In genomic region chr1:71002706-71003105, GRCh38 we compare ENCODE assay signal across 11 cellular contexts.
"Had no signal": no experiment of that assay in that cellular context is flagged by ENCODE, and none has a peak within 500 bp of the region (broad histone marks: within the 10 kb centered on the region; RNA-seq: fewer than 3 reads in every experiment).

No MANE protein-coding gene starts in this region.

- ATAC-seq: GM23338, HCT116 had no signal

- FAIRE-seq: H1, H54 had no signal

- DNase-seq: GM23248, GOT3, H7, H9, HCEC 1CT, HFFc6 had no signal

- H3K36me3 ChIP-seq: HAP-1 had no signal

- H3K4me1 ChIP-seq: HAP-1 had no signal

- H3K9me3 ChIP-seq: HAP-1 had no signal

- H2AFZ ChIP-seq: GM23248, GM23338 had no signal

- H3K27ac ChIP-seq: GM23248 had no signal

- H3K4me3 ChIP-seq: GM23248, GM23338, HAP-1 had no signal

- H3K4me2 ChIP-seq: GM23338 had no signal

- H3K9ac ChIP-seq: GM23248 had no signal
